ENCODE assay signal across 22 cellular contexts in genomic region chr3:132351222-132351806, GRCh38. TPM values are rescaled to one million over a fixed set of nuclear protein-coding genes. Genes with fewer than 3 reads are reported as not detected.
"Had no signal": no experiment of that assay in that cellular context is flagged by ENCODE, and none has a peak within 500 bp of the region (broad histone marks: within the 10 kb centered on the region; RNA-seq: fewer than 3 reads in every experiment).

No MANE protein-coding gene starts in this region.

- H3K9me3 Mint-ChIP-seq: activated CD4-positive, alpha-beta memory T cell treated with anti-CD3 and anti-CD28 coated beads for 36 hours; activated naive CD8-positive, alpha-beta T cell treated with anti-CD3 and anti-CD28 coated beads, Interleukin-2, amount 10 ng/mL, durations not matched to agents 7 days and 5 days; activated T-cell treated with anti-CD3 and anti-CD28 coated beads, Interleukin-2, amount 50 U/mL, for 72 hours; brain; central memory CD8-positive, alpha-beta T cell; memory B cell; naive thymus-derived CD8-positive, alpha-beta T cell; T-helper 2 cell treated with Interferon-gamma antibody and Interleukin-4, amounts not matched to agents 5 μg/mL and 100 μg/mL, for 36 hours had no signal

- H3K4me3 Mint-ChIP-seq: activated CD4-positive, alpha-beta memory T cell treated with anti-CD3 and anti-CD28 coated beads for 36 hours; activated CD4-positive, alpha-beta T cell treated with anti-CD3 and anti-CD28 coated beads for 36 hours; activated naive CD8-positive, alpha-beta T cell treated with anti-CD3 and anti-CD28 coated beads, Interleukin-2, amount 10 ng/mL, durations not matched to agents 7 days and 5 days; activated T-cell treated with anti-CD3 and anti-CD28 coated beads, Interleukin-2, amount 50 U/mL, for 72 hours; brain; central memory CD8-positive, alpha-beta T cell; memory B cell; naive thymus-derived CD8-positive, alpha-beta T cell; T-helper 2 cell treated with Interferon-gamma antibody and Interleukin-4, amounts not matched to agents 5 μg/mL and 100 μg/mL, for 36 hours had no signal

- H3K27me3 ChIP-seq: transverse colon, vagina had no signal

- H3K36me3 ChIP-seq: left ventricle myocardium inferior, transverse colon, vagina, WERI-Rb-1 had no signal

- H3K36me3 Mint-ChIP-seq: activated CD4-positive, alpha-beta memory T cell treated with anti-CD3 and anti-CD28 coated beads for 36 hours; activated naive CD8-positive, alpha-beta T cell treated with anti-CD3 and anti-CD28 coated beads, Interleukin-2, amount 10 ng/mL, durations not matched to agents 7 days and 5 days; brain; memory B cell; naive thymus-derived CD8-positive, alpha-beta T cell had no signal

- H3K4me1 Mint-ChIP-seq: central memory CD8-positive, alpha-beta T cell; naive thymus-derived CD8-positive, alpha-beta T cell had no signal

- H3K27ac Mint-ChIP-seq: activated CD4-positive, alpha-beta memory T cell treated with anti-CD3 and anti-CD28 coated beads for 36 hours; activated CD4-positive, alpha-beta T cell treated with anti-CD3 and anti-CD28 coated beads for 36 hours; activated naive CD8-positive, alpha-beta T cell treated with anti-CD3 and anti-CD28 coated beads, Interleukin-2, amount 10 ng/mL, durations not matched to agents 7 days and 5 days; activated T-cell treated with anti-CD3 and anti-CD28 coated beads, Interleukin-2, amount 50 U/mL, for 72 hours; brain; memory B cell; progenitor cell of endocrine pancreas; T-helper 2 cell treated with Interferon-gamma antibody and Interleukin-4, amounts not matched to agents 5 μg/mL and 100 μg/mL, for 36 hours had no signal

- ATAC-seq: activated CD4-positive, alpha-beta T cell treated with anti-CD3 and anti-CD28 coated beads for 36 hours; naive thymus-derived CD8-positive, alpha-beta T cell; stimulated activated naive CD8-positive, alpha-beta T cell treated with anti-CD3 and anti-CD28 coated beads, Interleukin-15, Interleukin-2, amounts not matched to agents 100 U/mL and 50 U/mL, for 24 hours had no signal

- H3K4me1 ChIP-seq: transverse colon, vagina had no signal

- H3K9me3 ChIP-seq: left ventricle myocardium inferior, transverse colon, vagina had no signal

- DNase-seq: activated CD4-positive, alpha-beta memory T cell treated with anti-CD3 and anti-CD28 coated beads for 36 hours; activated CD4-positive, alpha-beta T cell treated with anti-CD3 and anti-CD28 coated beads for 36 hours; activated naive CD8-positive, alpha-beta T cell treated with anti-CD3 and anti-CD28 coated beads, Interleukin-2, amount 10 ng/mL, durations not matched to agents 7 days and 5 days; activated T-cell treated with anti-CD3 and anti-CD28 coated beads, Interleukin-2, amount 50 U/mL, for 72 hours; effector CD4-positive, alpha-beta T cell; foreskin melanocyte; left ventricle myocardium inferior; naive thymus-derived CD8-positive, alpha-beta T cell; right cardiac atrium; stimulated activated CD4-positive, alpha-beta T cell treated with anti-CD3 and anti-CD28 coated beads, Interleukin-4, amount 100 ng/mL, for 24 hours; stimulated activated naive CD8-positive, alpha-beta T cell treated with anti-CD3 and anti-CD28 coated beads, Interleukin-15, Interleukin-2, amounts not matched to agents 100 U/mL and 50 U/mL, for 24 hours; transverse colon; WERI-Rb-1 had no signal

- H3K27ac ChIP-seq: coronary artery, left ventricle myocardium inferior, skin epidermis, transverse colon, vagina, WERI-Rb-1 had no signal

- H3K27me3 Mint-ChIP-seq: central memory CD8-positive, alpha-beta T cell; memory B cell; progenitor cell of endocrine pancreas had no signal

- H3K4me3 ChIP-seq: coronary artery, left ventricle myocardium inferior, skin epidermis, transverse colon, vagina had no signal

RNA-seq across cellular contexts. Expression of gene ACP3, which starts 34.1 kb away (rescaled TPM):
- total RNA-seq: activated CD4-positive, alpha-beta memory T cell treated with anti-CD3 and anti-CD28 coated beads for 36 hours; activated CD4-positive, alpha-beta T cell treated with anti-CD3 and anti-CD28 coated beads for 36 hours; activated naive CD8-positive, alpha-beta T cell treated with anti-CD3 and anti-CD28 coated beads, Interleukin-2, amount 10 ng/mL, durations not matched to agents 7 days and 5 days; activated T-cell treated with anti-CD3 and anti-CD28 coated beads, Interleukin-2, amount 50 U/mL, for 72 hours; endothelial cell of umbilical vein; naive thymus-derived CD8-positive, alpha-beta T cell had no signal
- polyA plus RNA-seq: endothelial cell of umbilical vein; naive thymus-derived CD8-positive, alpha-beta T cell had no signal
